8 cellular contexts compared by ENCODE assay signal in genomic region chr6:155177369-155177961, GRCh38.
DNase-seq lines count a peak whose midpoint lies in the region; ATAC-seq, FAIRE-seq and TF ChIP-seq lines count a peak whose summit lies in the region.

No MANE protein-coding gene starts in this region.

- H3K9me3 ChIP-seq in Loucy (ENCODE audit: insufficient read depth, low read depth, low read length) (no peaks in the 10 kb centered on the region), lung (ENCODE audit: control insufficient read depth in 2 of 2, insufficient read depth in 1 of 2, low read length in 1 of 2) (no peaks in the 10 kb centered on the region)

- no peaks in the 10 kb centered on the region for H3K79me2 ChIP-seq in Loucy (ENCODE audit: insufficient read depth, low read length)

- no peak for ATAC-seq in lung (ENCODE audit: insufficient read depth, low FRiP score)
- no peak for ATAC-seq in HG03039 (IDR thresholded peaks at IDR 0.05; ENCODE audit: unreplicated experiment)
- no peak for ATAC-seq in GM21576 (IDR thresholded peaks at IDR 0.05; ENCODE audit: unreplicated experiment)

- H3K27me3 ChIP-seq in Loucy (ENCODE audit: insufficient read depth, low read length, poor library complexity, severe bottlenecking) (no peaks in the 10 kb centered on the region), lung (ENCODE audit: control insufficient read depth, insufficient read depth) (no peaks in the 10 kb centered on the region)

- H3K9ac ChIP-seq in Loucy (ENCODE audit: low read depth, low read length, poor library complexity, severe bottlenecking) = no peak overlapping the region

- no peaks in the 10 kb centered on the region for H3F3A ChIP-seq in Loucy (ENCODE audit: low read depth)

- H4K20me1 ChIP-seq in Loucy (ENCODE audit: insufficient read depth, low read length, poor library complexity, severe bottlenecking) = no peaks in the 10 kb centered on the region

- peak; percentile 93 for FAIRE-seq in A204.1 (lab: Jason Lieb, UNC)

- no peak overlapping the region for H3K4me2 ChIP-seq in Loucy (ENCODE audit: low read depth, low read length, poor library complexity, severe bottlenecking)

- DNase-seq in GDM1 (lab: John Stamatoyannopoulos, UW) (peak; percentile 32), RPMI8226 (peak; percentile 63), cerebellar cortex (ENCODE audit: low spot score) (peak; percentile 65), lung (ENCODE audit: low spot score) (no peak)

- no peak overlapping the region for H3K4me3 ChIP-seq in Loucy (ENCODE audit: low read length, poor library complexity, severe bottlenecking)
- H3K4me3 ChIP-seq in lung = no peak overlapping the region

- no peak overlapping the region for H3K27ac ChIP-seq in lung (ENCODE audit: low read depth in 1 of 2, low read length in 1 of 2)

- no peaks in the 10 kb centered on the region for H3K9me2 ChIP-seq in Loucy (replicated peaks; ENCODE audit: low read depth, low read length)

- 90 to 92% methylated on average over 4 of the region's 4 CpGs for WGBS in lung, 2 donors

- TF ChIP-seq CTCF in Loucy (conservative IDR thresholded peaks at IDR 0.05; ENCODE audit: low read length) (peak; percentile 82), lung (IDR thresholded peaks at IDR 0.05; ENCODE audit: control extremely low read depth, extremely low read depth) (peak; percentile 39)

- H3K36me3 ChIP-seq in Loucy (ENCODE audit: insufficient read depth, low read length) (no peaks in the 10 kb centered on the region), lung (ENCODE audit: control insufficient read depth in 2 of 2, insufficient read depth in 2 of 2, low read length in 2 of 2) (no peaks in the 10 kb centered on the region)

- no peak overlapping the region for H2AFZ ChIP-seq in Loucy (ENCODE audit: low read length)

- H3K4me1 ChIP-seq in Loucy (ENCODE audit: insufficient read depth, low read length, poor library complexity, severe bottlenecking) (no peaks in the 10 kb centered on the region), lung (ENCODE audit: control insufficient read depth in 2 of 2, insufficient read depth in 2 of 2, low read length in 2 of 2) (no peaks in the 10 kb centered on the region)
